14 cellular contexts compared by ENCODE assay signal in the genomic region with DNA sequence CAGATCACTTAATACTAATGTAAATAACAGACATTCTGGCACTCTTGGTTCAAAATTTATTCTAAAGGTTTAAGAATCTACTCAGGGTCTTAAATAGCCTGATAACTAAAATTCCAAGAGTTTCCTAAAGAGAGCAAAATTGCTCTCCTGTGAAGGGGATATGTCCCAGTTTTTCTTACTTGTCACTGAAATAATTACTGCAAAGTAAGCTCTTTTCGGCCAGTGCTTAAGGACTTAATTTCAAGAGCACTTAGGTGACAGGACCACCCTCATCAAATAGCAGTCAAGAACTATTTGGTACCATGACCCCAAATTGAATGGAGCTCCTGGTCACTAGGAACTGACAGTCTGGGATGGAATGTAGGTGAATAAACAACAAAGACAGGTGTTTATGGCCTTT. TPM values are rescaled to one million over a fixed set of nuclear protein-coding genes. Genes with fewer than 3 reads are reported as not detected.
A peak's percentile ranks its signal among the peaks of the same experiment; 100 is the strongest.
DNase-seq lines count a peak whose midpoint lies in the region; ATAC-seq and TF ChIP-seq lines count a peak whose summit lies in the region.
"Had no signal": no experiment of that assay in that cellular context is flagged by ENCODE, and none has a peak within 500 bp of the region (broad histone marks: within the 10 kb centered on the region; RNA-seq: fewer than 3 reads in every experiment).

No MANE protein-coding gene starts in this region.

- 0% methylated on average over 1 of the region's 1 CpG for WGBS in psoas muscle, 3 donors

- CTCF ChIA-PET in OCI-LY7 (lab: Charles Lee; ENCODE audit: unreplicated experiment) (no interaction called here), A673 (lab: Charles Lee) (no interaction called here)
- CTCF ChIA-PET in naive thymus-derived CD4-positive, alpha-beta T cell (lab: Charles Lee) = no interaction called here

- ATAC-seq in naive thymus-derived CD4-positive, alpha-beta T cell = no peak
- ATAC-seq in stimulated activated memory B cell treated with anti-CD40 and anti-IgM and Interleukin-4, amounts not matched to agents 10 μg/mL and 1 μg/mL and 100 μg/mL, for 72 hours = no peak
- no peak for ATAC-seq in psoas muscle

- H3K4me2 ChIP-seq in OCI-LY7 (ENCODE audit: low read length) = no peak overlapping the region

- H2AFZ ChIP-seq in OCI-LY7 (ENCODE audit: low read length) = peak overlapping the region; percentile 90; the same call in 1 of the 2 replicates

- no peaks in the 10 kb centered on the region for H4K20me1 ChIP-seq in OCI-LY7 (ENCODE audit: insufficient read depth, low read length)

- H3K4me3 ChIP-seq in OCI-LY7 (ENCODE audit: low read depth, low read length, poor library complexity, severe bottlenecking) (no peak overlapping the region), psoas muscle (no peak overlapping the region), A673 (ENCODE audit: low read depth, low read length, poor library complexity, severe bottlenecking) (no peak overlapping the region)
- no peak overlapping the region for H3K4me3 ChIP-seq in naive thymus-derived CD4-positive, alpha-beta T cell (ENCODE audit: low read length)

- peak overlapping the region; percentile 89 for H3K4me3 Mint-ChIP-seq in activated naive CD8-positive, alpha-beta T cell
- H3K4me3 Mint-ChIP-seq in activated naive CD8-positive, alpha-beta T cell treated with anti-CD3 and anti-CD28 coated beads for 36 hours = no peak overlapping the region
- H3K4me3 Mint-ChIP-seq in naive thymus-derived CD4-positive, alpha-beta T cell = peak overlapping the region in 9 of 10 donors; percentile 5 to 94 (median 90)
- no peak overlapping the region for H3K4me3 Mint-ChIP-seq in stimulated activated memory B cell treated with anti-CD40 and anti-IgM and Interleukin-4, amounts not matched to agents 10 μg/mL and 1 μg/mL and 100 μg/mL, for 72 hours

- no peaks in the 10 kb centered on the region for H3K27me3 ChIP-seq in naive thymus-derived CD4-positive, alpha-beta T cell (ENCODE audit: control insufficient read depth in 2 of 2, insufficient read depth in 2 of 2, low read length in 2 of 2)
- H3K27me3 ChIP-seq in psoas muscle (ENCODE audit: insufficient read depth in 3 of 3, low read length in 2 of 3) (no peaks in the 10 kb centered on the region), A673 (replicated peaks; ENCODE audit: insufficient read depth, low read depth, low read length, poor library complexity) (no peaks in the 10 kb centered on the region)

- no peak overlapping the region for H3K27ac Mint-ChIP-seq in activated naive CD8-positive, alpha-beta T cell
- no peak overlapping the region for H3K27ac Mint-ChIP-seq in activated naive CD8-positive, alpha-beta T cell treated with anti-CD3 and anti-CD28 coated beads for 36 hours
- peak overlapping the region in 5 of 9 donors; percentile 86 to 96 (median 93) for H3K27ac Mint-ChIP-seq in naive thymus-derived CD4-positive, alpha-beta T cell
- peak overlapping the region; percentile 87 for H3K27ac Mint-ChIP-seq in stimulated activated memory B cell treated with anti-CD40 and anti-IgM and Interleukin-4, amounts not matched to agents 10 μg/mL and 1 μg/mL and 100 μg/mL, for 72 hours

- H3K4me1 Mint-ChIP-seq in activated naive CD8-positive, alpha-beta T cell (ENCODE audit: low read depth) = peaks cover 32% of the 10 kb centered on the region
- H3K4me1 Mint-ChIP-seq in activated naive CD8-positive, alpha-beta T cell treated with anti-CD3 and anti-CD28 coated beads for 36 hours = peaks cover 23% of the 10 kb centered on the region
- peaks cover 18 to 43% (median 36%) of the 10 kb centered on the region in 7 donors for H3K4me1 Mint-ChIP-seq in naive thymus-derived CD4-positive, alpha-beta T cell
- peaks cover 41% of the 10 kb centered on the region for H3K4me1 Mint-ChIP-seq in stimulated activated memory B cell treated with anti-CD40 and anti-IgM and Interleukin-4, amounts not matched to agents 10 μg/mL and 1 μg/mL and 100 μg/mL, for 72 hours

- peaks cover 10% of the 10 kb centered on the region for H3K36me3 Mint-ChIP-seq in activated naive CD8-positive, alpha-beta T cell
- H3K36me3 Mint-ChIP-seq in activated naive CD8-positive, alpha-beta T cell treated with anti-CD3 and anti-CD28 coated beads for 36 hours = peaks cover 14% of the 10 kb centered on the region
- peaks cover 0 to 3% (median 0%) of the 10 kb centered on the region in 5 donors for H3K36me3 Mint-ChIP-seq in naive thymus-derived CD4-positive, alpha-beta T cell
- H3K36me3 Mint-ChIP-seq in stimulated activated memory B cell treated with anti-CD40 and anti-IgM and Interleukin-4, amounts not matched to agents 10 μg/mL and 1 μg/mL and 100 μg/mL, for 72 hours = peaks cover 5% of the 10 kb centered on the region

- intact Hi-C loops in OCI-LY7 (cut with micrococcal nuclease; ENCODE audit: unreplicated experiment) (loop anchor here (5.0 to 10.0 kb wide), 3 partner anchors 239 to 641 kb away; partner anchors contain the start of genes DOCK4, LRRN3 and ZNF277), psoas muscle (cut with DNase I) (loop anchor here in 1 of 2 donors (5.0 kb wide), 1 partner anchor 472 kb away; the partner anchor contains the start of gene LRRN3), A673 (cut with micrococcal nuclease; ENCODE audit: unreplicated experiment) (no loop called here)
- intact Hi-C loops in naive thymus-derived CD4-positive, alpha-beta T cell (cut with micrococcal nuclease) = loop anchor here (5.0 to 10.0 kb wide), 7 partner anchors 472 to 1558 kb away; partner anchors contain the start of gene LRRN3 (in 1 of the 2)

- no peaks in the 10 kb centered on the region for H3K9me3 Mint-ChIP-seq in activated naive CD8-positive, alpha-beta T cell (ENCODE audit: low read depth)
- no peaks in the 10 kb centered on the region for H3K9me3 Mint-ChIP-seq in activated naive CD8-positive, alpha-beta T cell treated with anti-CD3 and anti-CD28 coated beads for 36 hours
- no peaks in the 10 kb centered on the region for H3K9me3 Mint-ChIP-seq in naive thymus-derived CD4-positive, alpha-beta T cell
- no peaks in the 10 kb centered on the region for H3K9me3 Mint-ChIP-seq in stimulated activated memory B cell treated with anti-CD40 and anti-IgM and Interleukin-4, amounts not matched to agents 10 μg/mL and 1 μg/mL and 100 μg/mL, for 72 hours

- no peaks in the 10 kb centered on the region for H3K9me3 ChIP-seq in OCI-LY7 (ENCODE audit: low read length)
- no peaks in the 10 kb centered on the region for H3K9me3 ChIP-seq in naive thymus-derived CD4-positive, alpha-beta T cell (ENCODE audit: control insufficient read depth in 2 of 3, low read length in 3 of 3)
- no peaks in the 10 kb centered on the region for H3K9me3 ChIP-seq in psoas muscle
- H3K9me3 ChIP-seq in A673 (ENCODE audit: low read depth, low read length, poor library complexity, severe bottlenecking) = no peaks in the 10 kb centered on the region

- POLR2A ChIA-PET in OCI-LY7 (lab: Charles Lee) = interaction anchor here (0.6 to 1.2 kb wide), 2 partner anchors 31 to 36 kb away, joined by 4 to 6 read pairs; no protein-coding TSS in a partner anchor
- POLR2A ChIA-PET in naive thymus-derived CD4-positive, alpha-beta T cell (lab: Charles Lee) = no interaction called here
- POLR2A ChIA-PET in A673 (lab: Charles Lee; ENCODE audit: low non-redundant PET) = no interaction called here

- H3K27ac ChIP-seq in OCI-LY7 (ENCODE audit: low read depth, low read length, poor library complexity, severe bottlenecking) (no peak overlapping the region), psoas muscle (no peak overlapping the region), A673 (ENCODE audit: low read depth, low read length, poor library complexity, severe bottlenecking) (no peak overlapping the region)
- H3K27ac ChIP-seq in naive thymus-derived CD4-positive, alpha-beta T cell (ENCODE audit: low read depth, low read length) = no peak overlapping the region

- H3K36me3 ChIP-seq in OCI-LY7 (ENCODE audit: insufficient read depth, low read length) (no peaks in the 10 kb centered on the region), psoas muscle (ENCODE audit: insufficient read depth in 1 of 2, low read depth in 1 of 2) (peaks cover 0 to 3% of the 10 kb centered on the region in 2 donors), A673 (ENCODE audit: insufficient read depth, low read length, poor library complexity, severe bottlenecking) (no peaks in the 10 kb centered on the region)
- H3K36me3 ChIP-seq in naive thymus-derived CD4-positive, alpha-beta T cell (ENCODE audit: control insufficient read depth in 2 of 3, insufficient read depth in 3 of 3, low read length in 3 of 3) = peaks cover 0 to 4% (median 0%) of the 10 kb centered on the region in 3 experiments

- peaks cover 16% of the 10 kb centered on the region; the same call in 1 of the 2 replicates for H3K79me2 ChIP-seq in OCI-LY7 (ENCODE audit: insufficient read depth, low read depth, low read length)

- TF ChIP-seq CTCF in OCI-LY7 (conservative IDR thresholded peaks at IDR 0.05; ENCODE audit: low read length) (no peak), psoas muscle (IDR thresholded peaks at IDR 0.05) (no peak), A673 (conservative IDR thresholded peaks at IDR 0.05; ENCODE audit: low read depth, low read length) (no peak)

- H3K4me1 ChIP-seq in OCI-LY7 (ENCODE audit: insufficient read depth, low read length, poor library complexity, severe bottlenecking) (peaks cover 36% of the 10 kb centered on the region), psoas muscle (peaks cover 5% of the 10 kb centered on the region), A673 (ENCODE audit: insufficient read depth, low read length, poor library complexity, severe bottlenecking) (peaks cover 24% of the 10 kb centered on the region)
- peaks cover 13 to 15% of the 10 kb centered on the region in 2 donors for H3K4me1 ChIP-seq in naive thymus-derived CD4-positive, alpha-beta T cell (ENCODE audit: control insufficient read depth in 2 of 2, insufficient read depth in 2 of 2, low read length in 2 of 2)

- no peaks in the 10 kb centered on the region for H3K9me2 ChIP-seq in OCI-LY7 (ENCODE audit: insufficient read depth, low read length)

- BruUV-seq in OCI-LY7 (replicated peaks; lab: Mats Ljungman, UMichigan) = no TSS peak
- no TSS peak for BruUV-seq in A673 (replicated peaks; lab: Mats Ljungman, UMichigan)

- DNase-seq in activated naive CD8-positive, alpha-beta T cell treated with anti-CD3 and anti-CD28 coated beads for 36 hours = no peak
- DNase-seq in OCI-LY7 (ENCODE audit: low spot score) (no peak), psoas muscle (no peak), A673 (ENCODE audit: low spot score) (no peak), hippocampal formation (lab: John Stamatoyannopoulos, UW) (no peak)
- no peak for DNase-seq in naive thymus-derived CD4-positive, alpha-beta T cell
- DNase-seq: AML-193, Kasumi-1, NCI-H2029, NCI-H2171 treated with DMSO at 0.1 percent for 48 hours, NCI-H82, SHP77 treated with DMSO at 0.1 percent for 48 hours had no signal

- peaks cover 6% of the 10 kb centered on the region for H3K27me3 Mint-ChIP-seq in activated naive CD8-positive, alpha-beta T cell
- H3K27me3 Mint-ChIP-seq in activated naive CD8-positive, alpha-beta T cell treated with anti-CD3 and anti-CD28 coated beads for 36 hours = peaks cover 11% of the 10 kb centered on the region
- H3K27me3 Mint-ChIP-seq in naive thymus-derived CD4-positive, alpha-beta T cell = peaks cover 14 to 20% (median 17%) of the 10 kb centered on the region in 5 donors
- H3K27me3 Mint-ChIP-seq in stimulated activated memory B cell treated with anti-CD40 and anti-IgM and Interleukin-4, amounts not matched to agents 10 μg/mL and 1 μg/mL and 100 μg/mL, for 72 hours = peaks cover 9% of the 10 kb centered on the region

RNA-seq across cellular contexts. Expression of gene IMMP2L, which starts 1.8 kb away (rescaled TPM):
- total RNA-seq in activated naive CD8-positive, alpha-beta T cell treated with anti-CD3 and anti-CD28 coated beads for 36 hours = 10 to 100 TPM; 18.5 to 20.9 TPM
- total RNA-seq in OCI-LY7 (2014; rRNA removed; shearing (Covaris generic)) = 8.0 and 29.3 TPM in 2 replicates
- total RNA-seq in OCI-LY7 (2022) = 23.8 and 25.4 TPM in 2 replicates
- total RNA-seq in naive thymus-derived CD4-positive, alpha-beta T cell = 10 to 100 TPM in 4 of 5 experiments, 1 to 10 TPM in 1; 9.7 to 20.8 (median 16.5) TPM
- 10 to 100 TPM; 11.9 to 78.0 TPM for polyA plus RNA-seq in naive thymus-derived CD4-positive, alpha-beta T cell
- total RNA-seq in psoas muscle = 10 to 100 TPM; 19.2 to 43.0 (median 30.2) TPM
- polyA plus RNA-seq in psoas muscle = 10 to 100 TPM in 2 of 3 donors, 1 to 10 TPM in 1; 9.3 to 14.9 (median 11.5) TPM
- total RNA-seq in A673 (2021) = 10.0 and 16.3 TPM in 2 replicates

Comparison
In these comparisons a context has a peak if more than half of its experiments do, and no peak if none do; other contexts are left out.
1. H3K4me3 Mint-ChIP-seq: peak in activated naive CD8-positive, alpha-beta T cell (single experiment) and naive thymus-derived CD4-positive, alpha-beta T cell (9 of 10); none in activated naive CD8-positive, alpha-beta T cell treated with anti-CD3 and anti-CD28 coated beads for 36 hours (single experiment) and stimulated activated memory B cell treated with anti-CD40 and anti-IgM and Interleukin-4, amounts not matched to agents 10 μg/mL and 1 μg/mL and 100 μg/mL, for 72 hours (single experiment).
2. H3K27ac Mint-ChIP-seq: peak in naive thymus-derived CD4-positive, alpha-beta T cell (5 of 9) and stimulated activated memory B cell treated with anti-CD40 and anti-IgM and Interleukin-4, amounts not matched to agents 10 μg/mL and 1 μg/mL and 100 μg/mL, for 72 hours (single experiment); none in activated naive CD8-positive, alpha-beta T cell (single experiment) and activated naive CD8-positive, alpha-beta T cell treated with anti-CD3 and anti-CD28 coated beads for 36 hours (single experiment).